19 cellular contexts compared by ENCODE assay signal in genomic region chr7:91632234-91632947, GRCh38.
A peak's percentile ranks its signal among the peaks of the same experiment; 100 is the strongest.
DNase-seq lines count a peak whose midpoint lies in the region; ATAC-seq, FAIRE-seq and TF ChIP-seq lines count a peak whose summit lies in the region.
"Had no signal": no experiment of that assay in that cellular context is flagged by ENCODE, and none has a peak within 500 bp of the region (broad histone marks: within the 10 kb centered on the region; RNA-seq: fewer than 3 reads in every experiment).

No MANE protein-coding gene starts in this region.

- TF ChIP-seq EP300 in K562 (IDR thresholded peaks at IDR 0.05; ENCODE audit: low read length) (no peak), HepG2 (IDR thresholded peaks at IDR 0.05; ENCODE audit: low read depth in 2 of 2, low read length in 2 of 2) (no peak), HepG2 (CRISPR knock-in tag; IDR thresholded peaks at IDR 0.05; ENCODE audit: borderline replicate concordance) (no peak)

- POLR2A ChIA-PET in A673 (lab: Charles Lee; ENCODE audit: low non-redundant PET), result no interaction called here
- POLR2A ChIA-PET in K562 (lab: Yijun Ruan, JAX), result interaction anchor here (0.6 to 1.2 kb wide), 3 partner anchors 11 to 237 kb away, joined by 3 to 7 read pairs (median 5); no protein-coding TSS in a partner anchor
- POLR2A ChIA-PET in HepG2 (lab: Yijun Ruan, JAX), result no interaction called here

- H3K79me2 ChIP-seq in K562 (ENCODE audit: control insufficient read depth, insufficient read depth, low read length) (no peaks in the 10 kb centered on the region), HepG2 (ENCODE audit: insufficient read depth, low read length) (no peaks in the 10 kb centered on the region)

- in situ Hi-C loops in K562 (cut with MboI) (no loop called here), HepG2 (cut with HindIII; ENCODE audit: extremely low pct_ligation_motif_present, low pct_unique_long_range_greater_than_20kb) (no loop called here)

- TF ChIP-seq RAD21 in K562 (CRISPR knock-in tag; conservative IDR thresholded peaks at IDR 0.05 in 1 of 2, IDR thresholded peaks at IDR 0.05 in 1 of 2) (no peak), HepG2 (CRISPR knock-in tag; IDR thresholded peaks at IDR 0.05) (no peak)

- TF ChIP-seq CTCF in A673 (conservative IDR thresholded peaks at IDR 0.05; ENCODE audit: low read depth, low read length) (no peak), K562 (IDR thresholded peaks at IDR 0.05 in 2 of 3, conservative IDR thresholded peaks at IDR 0.05 in 1 of 3; ENCODE audit: insufficient read depth in 2 of 3, low read depth in 1 of 3, low read length in 3 of 3) (no peak), neural crest cell (conservative IDR thresholded peaks at IDR 0.05) (no peak), HepG2 (CRISPR knock-in tag; IDR thresholded peaks at IDR 0.05) (no peak)

- DNase-seq in A673 (ENCODE audit: low spot score) (peak; percentile 52), DMS53 treated with DMSO at 0.1 percent for 48 hours (lab: John Stamatoyannopoulos, UW; ENCODE audit: unreplicated experiment) (peak; percentile 35), K562 (ENCODE audit: extremely low read depth in 1 of 4, low spot score in 3 of 4) (no peak), neural crest cell (ENCODE audit: low read depth, low spot score) (no peak), HepG2 (ENCODE audit: low spot score) (no peak), substantia nigra (lab: John Stamatoyannopoulos, UW) (no peak), NCI-H345 (lab: John Stamatoyannopoulos, UW) (no peak)
- DNase-seq in activated T-cell treated with anti-CD3 and anti-CD28 coated beads, Interleukin-2, amount 50 U/mL, for 72 hours, result no peak
- DNase-seq: Calu3; CD4-positive, alpha-beta memory T cell; DMS79 treated with DMSO at 0.1 percent for 48 hours; KG1; NCI-H446; NCI-H526 treated with DMSO at 0.1 percent for 48 hours; Peyer's patch had no signal

- ATAC-seq in K562 (0 out of 3 replicates have a peak, but pooled peaks have one; percentile 30), HepG2 (no peak)
- ATAC-seq in activated T-cell treated with anti-CD3 and anti-CD28 coated beads, Interleukin-2, amount 50 U/mL, for 72 hours (replicated peaks in 1 of 2), result no peak
- ATAC-seq: Right ventricle myocardium inferior had no signal

- H3K27ac ChIP-seq in A673 (ENCODE audit: low read depth, low read length, poor library complexity, severe bottlenecking) (no peak overlapping the region), K562 (ENCODE audit: extremely low read depth, low read depth, low read length) (no peak overlapping the region), HepG2 (ENCODE audit: extremely low read length, insufficient read depth, low read length) (no peak overlapping the region), substantia nigra (ENCODE audit: low read depth, low read length, poor library complexity, severe bottlenecking) (no peak overlapping the region)
- H3K27ac ChIP-seq: BLaER1, Peyer's patch had no signal

- H3K4me3 Mint-ChIP-seq in neural crest cell, result no peak overlapping the region
- H3K4me3 Mint-ChIP-seq in activated T-cell treated with anti-CD3 and anti-CD28 coated beads, Interleukin-2, amount 50 U/mL, for 72 hours, result no peak overlapping the region
- H3K4me3 Mint-ChIP-seq: CD4-positive, alpha-beta memory T cell had no signal

- FAIRE-seq in K562 (lab: Jason Lieb, UNC) (no peak), HepG2 (lab: Jason Lieb, UNC) (no peak)
- FAIRE-seq: A204.1, H1 had no signal

- H3K36me3 ChIP-seq in A673 (ENCODE audit: insufficient read depth, low read length, poor library complexity, severe bottlenecking), result no peaks in the 10 kb centered on the region
- H3K36me3 ChIP-seq in K562 (ENCODE audit: control insufficient read depth, insufficient read depth, low read length), result no peaks in the 10 kb centered on the region
- no peaks in the 10 kb centered on the region for H3K36me3 ChIP-seq in HepG2 (replicated peaks in 1 of 2; ENCODE audit: control insufficient read depth in 1 of 2, insufficient read depth in 2 of 2, low read length in 2 of 2)
- H3K36me3 ChIP-seq: BLaER1, Peyer's patch had no signal

- CTCF ChIA-PET in A673 (lab: Charles Lee), result interaction anchor here (1.2 kb wide), 1 partner anchor 542 kb away, joined by 4 read pairs; no protein-coding TSS in a partner anchor
- CTCF ChIA-PET in K562 (lab: Yijun Ruan, JAX; ENCODE audit: low intra/inter-chr PET ratio), result no interaction called here
- CTCF ChIA-PET in HepG2 (lab: Yijun Ruan, JAX; ENCODE audit: low intra/inter-chr PET ratio, low total read pairs), result no interaction called here

- H2AFZ ChIP-seq in K562 (ENCODE audit: low read depth, low read length) (no peak overlapping the region), HepG2 (ENCODE audit: low read length) (no peak overlapping the region)

- H4K20me1 ChIP-seq in K562 (replicated peaks; ENCODE audit: control insufficient read depth, insufficient read depth, low read length) (no peaks in the 10 kb centered on the region), HepG2 (ENCODE audit: insufficient read depth, low read length) (no peaks in the 10 kb centered on the region)
- H4K20me1 ChIP-seq: BLaER1 had no signal

- H3K27ac Mint-ChIP-seq in neural crest cell (ENCODE audit: unreplicated experiment), result peak overlapping the region; percentile 64
- no peak overlapping the region for H3K27ac Mint-ChIP-seq in activated T-cell treated with anti-CD3 and anti-CD28 coated beads, Interleukin-2, amount 50 U/mL, for 72 hours
- H3K27ac Mint-ChIP-seq: CD4-positive, alpha-beta memory T cell had no signal

- no peak for TF ChIP-seq POLR2A in K562 (conservative IDR thresholded peaks at IDR 0.05)
- no peak for TF ChIP-seq POLR2A in HepG2 (IDR thresholded peaks at IDR 0.05; ENCODE audit: insufficient read depth in 1 of 2, low read depth in 2 of 2, low read length in 2 of 2)

- no peak overlapping the region for H3K4me2 ChIP-seq in K562 (ENCODE audit: insufficient read depth, low read length)
- H3K4me2 ChIP-seq in HepG2 (ENCODE audit: low read depth, low read length), result no peak overlapping the region
- H3K4me2 ChIP-seq: BLaER1 had no signal

- peaks cover 19% of the 10 kb centered on the region for H3K4me1 Mint-ChIP-seq in neural crest cell
- no peaks in the 10 kb centered on the region for H3K4me1 Mint-ChIP-seq in activated T-cell treated with anti-CD3 and anti-CD28 coated beads, Interleukin-2, amount 50 U/mL, for 72 hours (ENCODE audit: low read depth)
- H3K4me1 Mint-ChIP-seq: CD4-positive, alpha-beta memory T cell had no signal

- H3K4me3 ChIP-seq in A673 (ENCODE audit: low read depth, low read length, poor library complexity, severe bottlenecking), result no peak overlapping the region
- H3K4me3 ChIP-seq in K562, result no peak overlapping the region
- no peak overlapping the region for H3K4me3 ChIP-seq in HepG2 (replicated peaks in 1 of 3; ENCODE audit: insufficient read depth in 1 of 3, low read depth in 2 of 3, low read length in 3 of 3)
- H3K4me3 ChIP-seq: BLaER1, Peyer's patch had no signal

- H3K9me3 Mint-ChIP-seq in neural crest cell, result peaks cover 4% of the 10 kb centered on the region
- no peaks in the 10 kb centered on the region for H3K9me3 Mint-ChIP-seq in activated T-cell treated with anti-CD3 and anti-CD28 coated beads, Interleukin-2, amount 50 U/mL, for 72 hours

- H3K4me1 ChIP-seq in A673 (ENCODE audit: insufficient read depth, low read length, poor library complexity, severe bottlenecking), result peaks cover 38% of the 10 kb centered on the region
- H3K4me1 ChIP-seq in K562 (replicated peaks in 1 of 2; ENCODE audit: control insufficient read depth in 2 of 2, insufficient read depth in 2 of 2, low read length in 2 of 2), result no peaks in the 10 kb centered on the region; a peak in 1 of 5 replicates
- no peaks in the 10 kb centered on the region for H3K4me1 ChIP-seq in HepG2 (ENCODE audit: insufficient read depth, low read length)
- H3K4me1 ChIP-seq: BLaER1, Peyer's patch had no signal

- H3K27me3 ChIP-seq in A673 (replicated peaks; ENCODE audit: insufficient read depth, low read depth, low read length, poor library complexity) (no peaks in the 10 kb centered on the region), K562 (ENCODE audit: control insufficient read depth in 2 of 2, insufficient read depth in 2 of 2, low read length in 2 of 2) (peaks cover 0 to 4% of the 10 kb centered on the region in 2 experiments; a peak in 2 of 5 replicates), HepG2 (ENCODE audit: control insufficient read depth in 1 of 2, insufficient read depth in 2 of 2, low read length in 2 of 2) (no peaks in the 10 kb centered on the region)
- H3K27me3 ChIP-seq: BLaER1, Peyer's patch had no signal

- no peaks in the 10 kb centered on the region for H3K9me3 ChIP-seq in A673 (ENCODE audit: low read depth, low read length, poor library complexity, severe bottlenecking)
- no peaks in the 10 kb centered on the region for H3K9me3 ChIP-seq in K562 (replicated peaks; ENCODE audit: control insufficient read depth, insufficient read depth, low read depth, low read length)
- no peaks in the 10 kb centered on the region for H3K9me3 ChIP-seq in HepG2 (ENCODE audit: low read length)
- H3K9me3 ChIP-seq: BLaER1, Peyer's patch had no signal

- no peaks in the 10 kb centered on the region for H3K9me1 ChIP-seq in K562 (ENCODE audit: control insufficient read depth, insufficient read depth, low read length)

- H3K27me3 Mint-ChIP-seq in neural crest cell (ENCODE audit: low read depth), result no peaks in the 10 kb centered on the region
- H3K27me3 Mint-ChIP-seq in activated T-cell treated with anti-CD3 and anti-CD28 coated beads, Interleukin-2, amount 50 U/mL, for 72 hours (ENCODE audit: low read depth), result no peaks in the 10 kb centered on the region
- H3K27me3 Mint-ChIP-seq: CD4-positive, alpha-beta memory T cell had no signal

- intact Hi-C loops in A673 (cut with micrococcal nuclease; ENCODE audit: unreplicated experiment), result loop anchor here (5.0 kb wide), 2 partner anchors 345 to 540 kb away; no protein-coding TSS in a partner anchor
- intact Hi-C loops in K562 (cut with micrococcal nuclease), result no loop called here
- intact Hi-C loops in HepG2 (cut with micrococcal nuclease; ENCODE audit: unreplicated experiment), result loop anchor here (10.0 kb wide), 1 partner anchor 258 kb away; no protein-coding TSS in a partner anchor

- 0% methylated on average over 3 of the region's 3 CpGs for WGBS in K562 (ENCODE audit: insufficient coverage, low coverage, missing lambda C conversion rate)
- WGBS in HepG2 (ENCODE audit: low lambda C conversion rate), result 13% methylated on average over 3 of the region's 3 CpGs

- H3K36me3 Mint-ChIP-seq in neural crest cell (ENCODE audit: low read depth), result no peaks in the 10 kb centered on the region
- no peaks in the 10 kb centered on the region for H3K36me3 Mint-ChIP-seq in activated T-cell treated with anti-CD3 and anti-CD28 coated beads, Interleukin-2, amount 50 U/mL, for 72 hours (ENCODE audit: insufficient read depth in 2 of 2)
- H3K36me3 Mint-ChIP-seq: CD4-positive, alpha-beta memory T cell had no signal

- no peak overlapping the region for H3K9ac ChIP-seq in K562 (ENCODE audit: insufficient read depth in 1 of 2, low read depth in 2 of 2, low read length in 2 of 2)
- no peak overlapping the region for H3K9ac ChIP-seq in HepG2 (ENCODE audit: insufficient read depth, low read depth, low read length)
- H3K9ac ChIP-seq: BLaER1 had no signal

- BruUV-seq in A673 (replicated peaks; lab: Mats Ljungman, UMichigan), result no TSS peak
- no TSS peak for BruUV-seq in K562 (replicated peaks; lab: Mats Ljungman, UMichigan)
- no TSS peak for BruUV-seq in HepG2 (replicated peaks; lab: Mats Ljungman, UMichigan)

TF ChIP-seq in HepG2, 621 proteins besides CTCF, POLR2A, EP300 and RAD21:
- TF ChIP-seq ZNF660 (CRISPR knock-in tag; IDR thresholded peaks at IDR 0.05; ENCODE audit: borderline replicate concordance, low read depth) (no peak), ZNF101 (CRISPR knock-in tag; IDR thresholded peaks at IDR 0.05; ENCODE audit: borderline replicate concordance, low read depth) (no peak)

Comparison
In these comparisons a context has a peak if more than half of its experiments do, and no peak if none do; other contexts are left out.
1. DNase-seq: peak in A673 (single experiment) and DMS53 treated with DMSO at 0.1 percent for 48 hours (single experiment); none in K562 (0 of 4), neural crest cell (single experiment), HepG2 (single experiment), substantia nigra (0 of 49), NCI-H345 (single experiment) and activated T-cell treated with anti-CD3 and anti-CD28 coated beads, Interleukin-2, amount 50 U/mL, for 72 hours (0 of 2).